ENCODE assay signal across 1 cellular context in genomic region chr2:21025690-21026478, GRCh38.
TF ChIP-seq lines count a peak whose summit lies in the region.

No MANE protein-coding gene starts in this region.

TF ChIP-seq in WTC11, 78 proteins besides CTCF, POLR2A, EP300 and RAD21 (continued from another document):
- TF ChIP-seq ZNF425 (CRISPR knock-in tag; conservative IDR thresholded peaks at IDR 0.05), result no peak
- no peak for TF ChIP-seq STAT6 (CRISPR knock-in tag; conservative IDR thresholded peaks at IDR 0.05; ENCODE audit: low read depth)
- TF ChIP-seq MAX (CRISPR knock-in tag; IDR thresholded peaks at IDR 0.05), result no peak
- no peak for TF ChIP-seq MLX (CRISPR knock-in tag; IDR thresholded peaks at IDR 0.05)
- no peak for TF ChIP-seq CBFB (CRISPR knock-in tag; IDR thresholded peaks at IDR 0.05; ENCODE audit: low read depth)
- TF ChIP-seq ZNF219 (CRISPR knock-in tag; IDR thresholded peaks at IDR 0.05; ENCODE audit: borderline replicate concordance), result no peak
- TF ChIP-seq ZNF121 (CRISPR knock-in tag; IDR thresholded peaks at IDR 0.05), result no peak
- no peak for TF ChIP-seq E2F5 (CRISPR knock-in tag; IDR thresholded peaks at IDR 0.05)
